Comparison of ENCODE assay signal across 4 cellular contexts in the genomic region with DNA sequence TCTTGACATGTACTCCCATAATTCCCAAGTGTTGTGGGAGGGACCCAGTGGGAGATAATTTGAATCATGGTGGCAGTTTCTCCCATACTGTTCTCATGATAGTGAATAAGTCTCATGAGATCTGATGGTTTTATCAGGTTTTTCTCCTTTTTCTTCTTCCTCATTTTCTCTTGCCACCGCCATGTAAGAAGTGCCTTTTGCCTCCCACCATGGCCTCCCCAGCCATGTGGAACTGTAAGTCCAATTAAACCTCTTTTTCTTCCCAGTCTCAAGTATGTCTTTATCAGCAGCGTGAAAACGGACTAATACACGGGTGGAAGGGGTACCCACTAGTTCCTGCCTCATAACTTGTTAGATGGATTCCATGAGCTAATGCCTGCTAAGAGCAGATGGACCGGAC. TPM values are rescaled to one million over a fixed set of nuclear protein-coding genes. Genes with fewer than 3 reads are reported as not detected.
"Had no signal": no experiment of that assay in that cellular context is flagged by ENCODE, and none has a peak within 500 bp of the region (broad histone marks: within the 10 kb centered on the region; RNA-seq: fewer than 3 reads in every experiment).

No MANE protein-coding gene starts in this region.

RNA-seq across cellular contexts. Expression of a gene that starts 26.5 kb away (rescaled TPM):
- total RNA-seq: LHCN-M2, M059J, MCF 10A, NCI-H460 had no signal

RNA-seq across cellular contexts. Expression of a gene that starts 37.5 kb away (rescaled TPM):
- total RNA-seq: LHCN-M2, NCI-H460 had no signal
